In the genomic region with DNA sequence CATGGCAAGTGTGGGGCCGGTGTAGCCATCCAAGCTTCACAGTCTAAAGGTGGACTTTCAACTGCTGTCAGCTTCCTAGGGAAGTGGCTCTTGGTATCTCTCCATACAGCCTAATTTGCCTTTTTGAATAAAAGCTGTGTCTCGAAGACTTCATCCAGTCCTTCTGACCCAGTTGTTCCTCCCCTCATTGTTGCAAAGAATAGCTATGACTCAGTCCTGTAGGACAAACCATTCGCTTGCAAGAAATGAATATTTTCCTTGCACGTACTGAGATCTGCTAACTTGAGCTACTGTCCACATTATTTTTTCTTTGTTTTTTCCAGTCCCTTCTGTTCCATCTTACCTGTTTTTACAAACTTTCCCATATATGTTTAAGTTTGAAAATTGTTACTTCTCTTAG, we compare ENCODE assay signal across 17 cellular contexts.
DNase-seq lines count a peak whose midpoint lies in the region; ATAC-seq and TF ChIP-seq lines count a peak whose summit lies in the region.
"Had no signal": no experiment of that assay in that cellular context is flagged by ENCODE, and none has a peak within 500 bp of the region (broad histone marks: within the 10 kb centered on the region; RNA-seq: fewer than 3 reads in every experiment).

No MANE protein-coding gene starts in this region.

- no peak overlapping the region for H2BK120ac ChIP-seq in neuronal stem cell (ENCODE audit: low read depth, low read length)

- DNase-seq in LHCN-M2 (ENCODE audit: low read depth) (peak; percentile 70), astrocyte of the spinal cord (ENCODE audit: low read depth, low spot score) (peak; percentile 36), iris pigment epithelial cell (ENCODE audit: low read depth) (peak; percentile 28), neuronal stem cell (ENCODE audit: low spot score) (no peak), NCI-H2227 treated with DMSO at 0.1 percent for 48 hours (lab: John Stamatoyannopoulos, UW) (no peak), osteocyte (ENCODE audit: extremely low spot score, unreplicated experiment) (no peak)
- DNase-seq: CD8-positive, alpha-beta T cell; COR-L47; DMS153; DMS79 treated with DMSO at 0.1 percent for 48 hours; EL; HCEC 1CT; HFFc6 had no signal

- H3K27me3 ChIP-seq in neuronal stem cell (ENCODE audit: control insufficient read depth in 3 of 3, insufficient read depth in 3 of 3, low read depth in 1 of 3, low read length in 3 of 3) = no peaks in the 10 kb centered on the region

- no peak overlapping the region for H2BK12ac ChIP-seq in neuronal stem cell (ENCODE audit: low read length)

- H4K8ac ChIP-seq in neuronal stem cell (ENCODE audit: low read depth, low read length) = no peak overlapping the region

- H3K9me3 Mint-ChIP-seq in osteocyte (ENCODE audit: unreplicated experiment) = no peaks in the 10 kb centered on the region
- H3K9me3 Mint-ChIP-seq: CD8-positive, alpha-beta T cell; HFFc6 had no signal

- no peak overlapping the region for H2AK5ac ChIP-seq in neuronal stem cell (ENCODE audit: low read depth, low read length)

- H3K4me3 ChIP-seq in astrocyte of the spinal cord (ENCODE audit: low read depth, low read length) (no peak overlapping the region), neuronal stem cell (ENCODE audit: low read length in 2 of 2) (no peak overlapping the region)

- no peak overlapping the region for H3K4ac ChIP-seq in neuronal stem cell (ENCODE audit: low read length)

- no peak overlapping the region for H3K14ac ChIP-seq in neuronal stem cell (ENCODE audit: low read length)

- no peaks in the 10 kb centered on the region for H3K36me3 Mint-ChIP-seq in osteocyte (ENCODE audit: unreplicated experiment)
- H3K36me3 Mint-ChIP-seq: CD14-positive monocyte; CD8-positive, alpha-beta T cell had no signal

- H3K9ac ChIP-seq in neuronal stem cell (ENCODE audit: low read depth, low read length, poor library complexity) = no peak overlapping the region

- TF ChIP-seq CTCF in astrocyte of the spinal cord (IDR thresholded peaks at IDR 0.05; ENCODE audit: low read depth, low read length) (no peak), osteocyte (IDR thresholded peaks at IDR 0.05) (no peak)

- no peak for ATAC-seq in HG03439 (IDR thresholded peaks at IDR 0.05; ENCODE audit: unreplicated experiment)
- ATAC-seq in HG03469 (IDR thresholded peaks at IDR 0.05; ENCODE audit: unreplicated experiment) = no peak
- ATAC-seq: CD8-positive, alpha-beta T cell had no signal

- no peak overlapping the region for H3K18ac ChIP-seq in neuronal stem cell (ENCODE audit: low read length)

- no peaks in the 10 kb centered on the region for H3K9me3 ChIP-seq in neuronal stem cell (replicated peaks in 1 of 2; ENCODE audit: control insufficient read depth in 2 of 2, insufficient read depth in 1 of 2, low read depth in 1 of 2, low read length in 2 of 2)

- H3K27ac Mint-ChIP-seq in osteocyte (ENCODE audit: unreplicated experiment) = no peak overlapping the region
- H3K27ac Mint-ChIP-seq: CD14-positive monocyte; CD8-positive, alpha-beta T cell; HFFc6 had no signal

- no peaks in the 10 kb centered on the region for H3K4me1 ChIP-seq in neuronal stem cell (ENCODE audit: control insufficient read depth in 2 of 2, insufficient read depth in 1 of 2, low read depth in 1 of 2, low read length in 2 of 2)

- H3K4me3 Mint-ChIP-seq in osteocyte (ENCODE audit: unreplicated experiment) = no peak overlapping the region
- H3K4me3 Mint-ChIP-seq: CD14-positive monocyte; CD8-positive, alpha-beta T cell; HFFc6 had no signal

- H3K4me1 Mint-ChIP-seq in osteocyte (ENCODE audit: unreplicated experiment) = peaks cover 3% of the 10 kb centered on the region
- H3K4me1 Mint-ChIP-seq: CD14-positive monocyte had no signal

- peak overlapping the region; percentile 15 for H2AFZ ChIP-seq in neuronal stem cell (ENCODE audit: low read length)

- no peaks in the 10 kb centered on the region for H3K79me1 ChIP-seq in neuronal stem cell (ENCODE audit: low read depth, low read length)

- no peak overlapping the region for H4K91ac ChIP-seq in neuronal stem cell (ENCODE audit: low read depth, low read length, poor library complexity)

- H2BK5ac ChIP-seq in neuronal stem cell (ENCODE audit: low read length) = no peak overlapping the region

- no peaks in the 10 kb centered on the region for H3K36me3 ChIP-seq in neuronal stem cell (replicated peaks in 1 of 2; ENCODE audit: control insufficient read depth in 2 of 2, insufficient read depth in 2 of 2, low read length in 2 of 2)

- H3K27ac ChIP-seq in neuronal stem cell (replicated peaks; ENCODE audit: low read length) = no peak overlapping the region
- H3K27ac ChIP-seq: 22Rv1 had no signal

- no peaks in the 10 kb centered on the region for H3K27me3 Mint-ChIP-seq in osteocyte (ENCODE audit: unreplicated experiment)

- in situ Hi-C loops in astrocyte of the spinal cord (cut with HindIII; ENCODE audit: low sequenced_read_pairs) = no loop called here

- H2BK15ac ChIP-seq in neuronal stem cell (ENCODE audit: low read length) = no peak overlapping the region

- no peak overlapping the region for H3K4me2 ChIP-seq in neuronal stem cell (ENCODE audit: insufficient read depth, low read length, poor library complexity, severe bottlenecking)

- no peak overlapping the region for H3K23ac ChIP-seq in neuronal stem cell (ENCODE audit: low read depth, low read length, poor library complexity)

- no CpG with 5 or more reads among the region's 4 CpGs for WGBS in neuronal stem cell (ENCODE audit: extremely low coverage in 2 of 2, insufficient read length in 2 of 2, insufficient replicate concordance in 1 of 2), 2 donors

Comparison
In these comparisons a context has a peak if more than half of its experiments do, and no peak if none do; other contexts are left out.
1. DNase-seq: peak in LHCN-M2 (single experiment), astrocyte of the spinal cord (single experiment) and iris pigment epithelial cell (single experiment); none in neuronal stem cell (single experiment), NCI-H2227 treated with DMSO at 0.1 percent for 48 hours (single experiment) and osteocyte (single experiment).